21 cellular contexts compared by ENCODE assay signal in the genomic region with DNA sequence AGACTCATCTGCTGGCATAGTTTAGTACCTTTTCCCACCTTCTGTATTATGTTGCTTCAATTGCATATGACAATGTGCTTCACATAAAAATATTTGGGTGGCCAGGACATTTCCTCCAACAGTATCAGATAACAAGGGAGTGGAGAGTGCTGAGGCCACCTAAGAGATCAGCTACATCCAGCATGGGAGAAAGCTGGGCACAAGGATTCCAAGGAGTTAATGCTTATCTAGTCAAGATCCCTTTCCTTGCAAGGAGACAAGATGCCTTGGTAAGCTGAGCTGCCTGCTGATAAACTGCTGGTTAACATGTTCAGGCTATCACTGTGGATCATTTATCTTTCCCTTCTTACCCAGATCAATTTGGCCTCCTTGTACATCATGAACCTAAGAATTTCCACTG. TPM values are rescaled to one million over a fixed set of nuclear protein-coding genes. Genes with fewer than 3 reads are reported as not detected.
DNase-seq lines count a peak whose midpoint lies in the region; ATAC-seq and TF ChIP-seq lines count a peak whose summit lies in the region.
"Had no signal": no experiment of that assay in that cellular context is flagged by ENCODE, and none has a peak within 500 bp of the region (broad histone marks: within the 10 kb centered on the region; RNA-seq: fewer than 3 reads in every experiment).

No MANE protein-coding gene starts in this region.

- no peak overlapping the region for H3K4ac ChIP-seq in mesendoderm (ENCODE audit: low read depth, low read length)

- no TSS peak for BruUV-seq in MCF 10A (replicated peaks; lab: Mats Ljungman, UMichigan)

- H3K9me3 ChIP-seq in SK-N-SH (no peaks in the 10 kb centered on the region), vagina (no peaks in the 10 kb centered on the region)
- H3K9me3 ChIP-seq: SJSA1 had no signal

- H3K56ac ChIP-seq in mesendoderm (ENCODE audit: low read length): no peak overlapping the region

- H3K79me2 ChIP-seq in SK-N-SH (ENCODE audit: insufficient read depth) (no peaks in the 10 kb centered on the region), mesendoderm (ENCODE audit: control insufficient read depth, insufficient read depth, low read length) (no peaks in the 10 kb centered on the region)

- no peak overlapping the region for H2BK15ac ChIP-seq in mesendoderm (replicated peaks; ENCODE audit: low read depth)

- H3K79me1 ChIP-seq in mesendoderm (ENCODE audit: low read length): no peaks in the 10 kb centered on the region

- peak overlapping the region; percentile 70 for H3K27ac Mint-ChIP-seq in MCF 10A (ENCODE audit: low read depth, unreplicated experiment)

- H3K36me3 ChIP-seq in SK-N-SH (replicated peaks in 1 of 2; ENCODE audit: control insufficient read depth in 1 of 2, insufficient read depth in 2 of 2, low read length in 1 of 2) (no peaks in the 10 kb centered on the region), mesendoderm (ENCODE audit: control insufficient read depth, insufficient read depth, low read length) (no peaks in the 10 kb centered on the region), vagina (no peaks in the 10 kb centered on the region)
- H3K36me3 ChIP-seq: SJSA1 had no signal

- H3K9ac ChIP-seq in SK-N-SH (no peak overlapping the region), mesendoderm (ENCODE audit: low read length) (no peak overlapping the region)
- H3K9ac ChIP-seq: KMS-11 had no signal

- no peak overlapping the region for H4K8ac ChIP-seq in mesendoderm (ENCODE audit: low read depth, low read length)

- no peak for TF ChIP-seq EP300 in SK-N-SH (IDR thresholded peaks at IDR 0.05; ENCODE audit: borderline replicate concordance in 1 of 2, low read depth in 1 of 2, low read length in 1 of 2)

- H3F3A ChIP-seq in SK-N-SH (replicated peaks; ENCODE audit: insufficient read depth): no peaks in the 10 kb centered on the region

- H2AK5ac ChIP-seq in mesendoderm (ENCODE audit: low read length): no peak overlapping the region

- no peak overlapping the region for H3K4me3 Mint-ChIP-seq in MCF 10A (ENCODE audit: unreplicated experiment)

- no peak overlapping the region for H2BK5ac ChIP-seq in mesendoderm (ENCODE audit: low read length)

- TF ChIP-seq POLR2A in vagina (IDR thresholded peaks at IDR 0.05): no peak

- POLR2A ChIA-PET in SK-N-SH (lab: Yijun Ruan, JAX) (no interaction called here), MCF 10A (lab: Yijun Ruan, JAX) (interaction anchor here (1.0 to 9.8 kb wide), 11 partner anchors 9 to 1190 kb away, joined by 3 to 151 read pairs (median 17); a partner anchor contains a TSS)

- no peaks in the 10 kb centered on the region for H3K9me2 ChIP-seq in SK-N-SH

- no peak overlapping the region for H3K18ac ChIP-seq in mesendoderm (ENCODE audit: low read length)

- H3K27me3 ChIP-seq in SK-N-SH (ENCODE audit: insufficient read depth): no peaks in the 10 kb centered on the region
- H3K27me3 ChIP-seq in mesendoderm (ENCODE audit: insufficient read depth, low read length, poor library complexity): no peaks in the 10 kb centered on the region
- H3K27me3 ChIP-seq in vagina: no peaks in the 10 kb centered on the region

- no peak overlapping the region for H3K4me3 ChIP-seq in SK-N-SH (ENCODE audit: low read depth in 2 of 2, low read length in 1 of 2)
- H3K4me3 ChIP-seq in mesendoderm (ENCODE audit: low read length): no peak overlapping the region
- no peak overlapping the region for H3K4me3 ChIP-seq in vagina
- H3K4me3 ChIP-seq: SJSA1 had no signal

- no peaks in the 10 kb centered on the region for H3K9me3 Mint-ChIP-seq in MCF 10A (ENCODE audit: unreplicated experiment)

- CTCF ChIA-PET in SK-N-SH (lab: Yijun Ruan, JAX): interaction anchor here (0.9 kb wide), 1 partner anchor 82 kb away, joined by 3 read pairs; no protein-coding TSS in a partner anchor
- CTCF ChIA-PET in MCF 10A (lab: Yijun Ruan, JAX): interaction anchor here (0.9 to 5.3 kb wide), 4 partner anchors 20 to 80 kb away, joined by 3 to 58 read pairs (median 30); a partner anchor contains a TSS

- DNase-seq in SK-N-SH (no peak), MCF 10A (ENCODE audit: unreplicated experiment) (no peak), mesendoderm (peak; percentile 41), vagina (ENCODE audit: extremely low spot score in 2 of 2) (peak in 1 of 2 donors; percentile 52), islet precursor cell (no peak), retina (no peak)
- DNase-seq: HCEC 1CT, IMR-90, NCI-H1048, NCI-H1417, NCI-H1694, NCI-H2029 treated with DMSO at 0.1 percent for 48 hours, NCI-H446, NCI-H524 treated with DMSO at 0.1 percent for 48 hours, NCI-H774 had no signal

- H2BK120ac ChIP-seq in mesendoderm (ENCODE audit: low read depth, low read length): no peak overlapping the region

- H2AFZ ChIP-seq in SK-N-SH (ENCODE audit: low read depth): no peak overlapping the region

- H4K5ac ChIP-seq in mesendoderm (ENCODE audit: low read length): no peak overlapping the region

- no peak overlapping the region for H3K23ac ChIP-seq in mesendoderm (ENCODE audit: low read length)

- peaks cover 32% of the 10 kb centered on the region for H3K4me1 Mint-ChIP-seq in MCF 10A (ENCODE audit: insufficient read depth, unreplicated experiment)

- ATAC-seq in SK-N-SH treated with all-trans-retinoic acid at 6 μM for 48 hours: peak; percentile 78
- ATAC-seq in HG03457 (IDR thresholded peaks at IDR 0.05; ENCODE audit: unreplicated experiment): no peak
- ATAC-seq: Right ventricle myocardium inferior had no signal

- H3K4me2 ChIP-seq in SK-N-SH (no peak overlapping the region), mesendoderm (ENCODE audit: low read length) (no peak overlapping the region)
- H3K4me2 ChIP-seq: KMS-11 had no signal

- no peaks in the 10 kb centered on the region for H3K36me3 Mint-ChIP-seq in MCF 10A (ENCODE audit: insufficient read depth, unreplicated experiment)

- intact Hi-C loops in MCF 10A (cut with micrococcal nuclease): no loop called here
- intact Hi-C loops in vagina (cut with DNase I): no loop called here

- no peaks in the 10 kb centered on the region for H4K20me1 ChIP-seq in SK-N-SH (ENCODE audit: insufficient read depth)

- H3K27me3 Mint-ChIP-seq in MCF 10A (ENCODE audit: insufficient read depth, unreplicated experiment): no peaks in the 10 kb centered on the region

- no peaks in the 10 kb centered on the region; a peak in 1 of 4 replicates for H3K4me1 ChIP-seq in SK-N-SH (ENCODE audit: control insufficient read depth in 1 of 2, insufficient read depth in 2 of 2, low read depth in 1 of 2, low read length in 1 of 2)
- peaks cover 5% of the 10 kb centered on the region for H3K4me1 ChIP-seq in mesendoderm (ENCODE audit: control insufficient read depth, low read depth, low read length)
- H3K4me1 ChIP-seq in vagina: peaks cover 25% of the 10 kb centered on the region
- H3K4me1 ChIP-seq: SJSA1 had no signal

- TF ChIP-seq CTCF in SK-N-SH (IDR thresholded peaks at IDR 0.05): no peak
- no peak for TF ChIP-seq CTCF in MCF 10A (IDR thresholded peaks at IDR 0.05; ENCODE audit: unreplicated experiment)
- TF ChIP-seq CTCF in vagina (IDR thresholded peaks at IDR 0.05): no peak

- H3K27ac ChIP-seq in SK-N-SH (ENCODE audit: low read depth in 2 of 2, low read length in 1 of 2) (no peak overlapping the region), mesendoderm (ENCODE audit: low read depth, low read length) (no peak overlapping the region), vagina (peak overlapping the region; percentile 78)
- H3K27ac ChIP-seq: KMS-11, SJSA1 had no signal

- TF ChIP-seq RAD21 in SK-N-SH (IDR thresholded peaks at IDR 0.05; ENCODE audit: low read length): no peak

TF ChIP-seq in SK-N-SH treated with all-trans-retinoic acid at 6 μM for 48 hours, 23 proteins besides CTCF, POLR2A, EP300 and RAD21 (continues in another document):
- TF ChIP-seq RARB (CRISPR knock-in tag; IDR thresholded peaks at IDR 0.05): no peak
- TF ChIP-seq, protein P1, sequence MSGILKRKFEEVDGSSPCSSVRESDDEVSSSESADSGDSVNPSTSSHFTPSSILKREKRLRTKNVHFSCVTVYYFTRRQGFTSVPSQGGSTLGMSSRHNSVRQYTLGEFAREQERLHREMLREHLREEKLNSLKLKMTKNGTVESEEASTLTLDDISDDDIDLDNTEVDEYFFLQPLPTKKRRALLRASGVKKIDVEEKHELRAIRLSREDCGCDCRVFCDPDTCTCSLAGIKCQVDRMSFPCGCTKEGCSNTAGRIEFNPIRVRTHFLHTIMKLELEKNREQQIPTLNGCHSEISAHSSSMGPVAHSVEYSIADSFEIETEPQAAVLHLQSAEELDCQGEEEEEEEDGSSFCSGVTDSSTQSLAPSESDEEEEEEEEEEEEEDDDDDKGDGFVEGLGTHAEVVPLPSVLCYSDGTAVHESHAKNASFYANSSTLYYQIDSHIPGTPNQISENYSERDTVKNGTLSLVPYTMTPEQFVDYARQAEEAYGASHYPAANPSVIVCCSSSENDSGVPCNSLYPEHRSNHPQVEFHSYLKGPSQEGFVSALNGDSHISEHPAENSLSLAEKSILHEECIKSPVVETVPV (CRISPR knock-in tag; IDR thresholded peaks at IDR 0.05): no peak
- TF ChIP-seq CSDC2 (CRISPR knock-in tag; IDR thresholded peaks at IDR 0.05): no peak
- TF ChIP-seq ZC3H10 (CRISPR knock-in tag; IDR thresholded peaks at IDR 0.05): no peak

TF ChIP-seq in SK-N-SH, 30 proteins besides CTCF, POLR2A, EP300 and RAD21 (continues in another document):
- TF ChIP-seq RFX5 (IDR thresholded peaks at IDR 0.05; ENCODE audit: low read length): no peak
- TF ChIP-seq POLR2AphosphoS5 (IDR thresholded peaks at IDR 0.05; ENCODE audit: low read depth, low read length): no peak
- TF ChIP-seq, protein P2, sequence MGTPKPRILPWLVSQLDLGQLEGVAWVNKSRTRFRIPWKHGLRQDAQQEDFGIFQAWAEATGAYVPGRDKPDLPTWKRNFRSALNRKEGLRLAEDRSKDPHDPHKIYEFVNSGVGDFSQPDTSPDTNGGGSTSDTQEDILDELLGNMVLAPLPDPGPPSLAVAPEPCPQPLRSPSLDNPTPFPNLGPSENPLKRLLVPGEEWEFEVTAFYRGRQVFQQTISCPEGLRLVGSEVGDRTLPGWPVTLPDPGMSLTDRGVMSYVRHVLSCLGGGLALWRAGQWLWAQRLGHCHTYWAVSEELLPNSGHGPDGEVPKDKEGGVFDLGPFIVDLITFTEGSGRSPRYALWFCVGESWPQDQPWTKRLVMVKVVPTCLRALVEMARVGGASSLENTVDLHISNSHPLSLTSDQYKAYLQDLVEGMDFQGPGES (IDR thresholded peaks at IDR 0.05; ENCODE audit: low read depth, low read length): no peak
- TF ChIP-seq YY1 (IDR thresholded peaks at IDR 0.05; ENCODE audit: low read depth): no peak

RNA-seq across cellular contexts. Expression of a gene that starts 5.4 kb away (rescaled TPM):
- 0.02 TPM in 1 of 2 replicates, not detected in the other for polyA plus RNA-seq in SK-N-SH (2012; rRNA removed)
- 0.01 TPM in 2 replicates for polyA plus RNA-seq in SK-N-SH (2012; cell fraction: cytosol; rRNA removed)
- polyA plus RNA-seq in SK-N-SH (2012; cell fraction: nucleus; rRNA removed): 0.15 and 0.18 TPM in 2 replicates
- total RNA-seq in MCF 10A (2022) (10.4 and 14.8 TPM in 2 replicates), vagina (203 TPM)
- polyA plus RNA-seq in mesendoderm (2013, experiment 1 of 2): 2.0 TPM
- polyA plus RNA-seq in mesendoderm (2013, experiment 2 of 2): 2.3 TPM
- total RNA-seq: A172, IMR-90, SJSA1 had no signal
- polyA plus RNA-seq: IMR-90 had no signal

RNA-seq across cellular contexts. Expression of a gene that starts 25.1 kb away (rescaled TPM):
- polyA plus RNA-seq in SK-N-SH (2012; rRNA removed): 6.9 and 9.1 TPM in 2 replicates
- 9.0 and 10.3 TPM in 2 replicates for polyA plus RNA-seq in SK-N-SH (2012; cell fraction: cytosol; rRNA removed)
- polyA plus RNA-seq in SK-N-SH (2012; cell fraction: nucleus; rRNA removed): 6.0 and 9.8 TPM in 2 replicates
- total RNA-seq in MCF 10A (2022) (15.7 and 17.9 TPM in 2 replicates), vagina (19.9 TPM)
- 8.7 TPM for polyA plus RNA-seq in mesendoderm (2013, experiment 1 of 2)
- 9.5 TPM for polyA plus RNA-seq in mesendoderm (2013, experiment 2 of 2)

Comparison
In these comparisons a context has a peak if more than half of its experiments do, and no peak if none do; other contexts are left out.
1. RNA of a gene that starts 5.4 kb away (total RNA-seq): 203 TPM in vagina (single experiment); 10.4 to 14.8 TPM in MCF 10A; every median in the first group is over 10 times any median in the second.